23 cellular contexts compared by ENCODE assay signal in the genomic region with DNA sequence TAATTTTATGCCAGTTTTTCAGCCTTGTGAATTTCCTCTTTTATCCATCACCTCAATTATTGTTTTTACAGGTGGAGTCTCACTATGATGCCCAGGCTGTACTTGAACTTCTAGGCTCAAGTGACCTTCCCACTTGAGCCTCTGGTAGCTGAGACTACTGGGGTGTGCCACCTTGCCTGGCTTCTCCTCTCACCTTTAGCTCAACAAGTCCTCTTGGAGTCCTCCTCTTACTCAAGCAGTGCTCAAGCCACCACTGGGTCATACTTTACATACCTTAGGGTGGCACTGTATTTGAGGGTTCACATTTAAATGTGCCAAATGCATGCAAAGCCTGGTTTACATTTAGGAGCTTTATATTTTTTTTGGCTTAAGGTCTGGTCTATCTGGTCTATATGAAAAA.
"Had no signal": no experiment of that assay in that cellular context is flagged by ENCODE, and none has a peak within 500 bp of the region (broad histone marks: within the 10 kb centered on the region; RNA-seq: fewer than 3 reads in every experiment).

No MANE protein-coding gene starts in this region.

- DNase-seq: colonic mucosa; cortex of kidney; dermis blood vessel endothelial cell; dorsolateral prefrontal cortex; effector CD4-positive, alpha-beta T cell; effector CD8-positive, alpha-beta T cell; effector memory CD4-positive, alpha-beta T cell; effector memory CD8-positive, alpha-beta T cell; endodermal cell; erythroblast; esophagus squamous epithelium; foreskin fibroblast; foreskin keratinocyte; foreskin melanocyte; gastrocnemius medialis; glutamatergic neuron; head of caudate nucleus; heart left ventricle had no signal

- ATAC-seq: effector memory CD8-positive, alpha-beta T cell; esophagus mucosa; foreskin keratinocyte; gastrocnemius medialis; gastroesophageal sphincter had no signal

- H3K9me3 ChIP-seq: colonic mucosa, esophagus muscularis mucosa, esophagus squamous epithelium, gastrocnemius medialis, gastroesophageal sphincter, heart left ventricle had no signal

- H3K4me1 ChIP-seq: colonic mucosa, foreskin keratinocyte, gastrocnemius medialis had no signal

- H3K36me3 ChIP-seq: colonic mucosa, esophagus muscularis mucosa, esophagus squamous epithelium, gastrocnemius medialis, gastroesophageal sphincter, heart left ventricle had no signal

- H3K27me3 ChIP-seq: colonic mucosa, esophagus muscularis mucosa, esophagus squamous epithelium, foreskin keratinocyte, gastrocnemius medialis, gastroesophageal sphincter had no signal

- H3K27ac ChIP-seq: colonic mucosa, coronary artery, dorsolateral prefrontal cortex, epithelial cell of prostate, esophagus muscularis mucosa, foreskin keratinocyte, gastrocnemius medialis, gastroesophageal sphincter had no signal

- H3K4me3 ChIP-seq: colonic mucosa, coronary artery, dorsolateral prefrontal cortex, esophagus muscularis mucosa, esophagus squamous epithelium, gastrocnemius medialis, gastroesophageal sphincter, heart left ventricle had no signal
